ENCODE assay signal across 11 cellular contexts in the genomic region with DNA sequence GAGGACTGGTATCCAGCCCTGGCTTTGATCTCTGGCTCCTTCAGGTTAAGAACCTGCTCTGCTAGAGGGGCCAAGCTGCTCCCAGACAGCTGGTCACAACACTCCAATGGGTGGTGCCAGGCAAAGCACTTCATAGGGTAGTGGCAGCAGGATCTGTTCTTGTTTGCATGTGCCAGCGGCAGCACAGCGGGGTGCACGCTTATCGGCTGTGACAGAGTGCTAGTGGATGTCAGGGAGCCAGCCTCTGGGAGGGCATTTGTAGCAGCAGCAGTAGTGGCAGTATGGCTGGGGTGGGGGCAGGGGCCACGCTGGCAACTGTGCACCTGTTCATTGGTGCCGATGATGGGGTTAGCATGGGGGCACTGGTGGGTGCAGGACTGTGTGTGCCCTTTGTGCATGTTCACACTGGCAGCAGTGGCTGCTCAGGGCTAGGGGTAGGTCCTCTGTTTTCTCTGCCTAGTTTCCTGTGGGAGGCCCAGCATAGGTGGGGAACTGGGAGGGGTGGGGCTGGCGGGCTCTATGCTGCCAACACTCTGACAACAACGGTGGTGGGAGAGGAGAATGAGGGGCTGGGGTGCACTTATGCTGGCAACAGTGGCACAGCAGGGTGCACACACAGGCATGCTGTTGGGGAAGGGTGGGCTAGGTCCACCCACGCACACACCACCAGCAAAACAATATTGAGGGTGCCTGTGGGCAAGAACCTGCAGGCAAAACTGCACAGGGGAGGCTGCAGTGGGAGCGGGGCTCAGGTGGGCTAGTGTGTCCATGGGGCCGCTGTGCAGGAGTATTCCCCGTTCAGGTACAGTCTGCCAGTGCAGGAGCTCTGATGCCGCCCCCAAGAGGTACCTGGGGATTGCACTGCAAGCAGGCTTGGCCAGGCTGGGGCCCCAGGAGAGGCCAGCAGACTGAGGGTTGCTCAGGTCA. TPM values are rescaled to one million over a fixed set of nuclear protein-coding genes. Genes with fewer than 3 reads are reported as not detected.
DNase-seq lines count a peak whose midpoint lies in the region; ATAC-seq and TF ChIP-seq lines count a peak whose summit lies in the region.
"Had no signal": no experiment of that assay in that cellular context is flagged by ENCODE, and none has a peak within 500 bp of the region (broad histone marks: within the 10 kb centered on the region; RNA-seq: fewer than 3 reads in every experiment).

No MANE protein-coding gene starts in this region.

- peak; percentile 28 for DNase-seq in activated T-cell treated with anti-CD3 and anti-CD28 coated beads for 1 hour (ENCODE audit: low read depth)
- no peak for DNase-seq in activated T-cell treated with anti-CD3 and anti-CD28 coated beads, Interleukin-2, amount 50 U/mL, for 48 hours
- DNase-seq in NCI-H2081 (lab: John Stamatoyannopoulos, UW), result peak; percentile 14 to 69
- peak; percentile 53 for DNase-seq in spleen
- no peak for DNase-seq in superior temporal gyrus (ENCODE audit: extremely low spot score)
- DNase-seq in SHP77 (lab: John Stamatoyannopoulos, UW), result no peak
- DNase-seq: uterus had no signal

- peaks cover 4 to 96% (median 54%) of the 10 kb centered on the region in 6 donors for H3K36me3 ChIP-seq in spleen
- H3K36me3 ChIP-seq: uterus had no signal

- intact Hi-C loops in spleen (cut with DNase I; ENCODE audit: low total_unique reads), result no loop called here

- no peak for TF ChIP-seq POLR2A in spleen (IDR thresholded peaks at IDR 0.05)

- WGBS in spleen, 5 donors, result 70 to 90% (median 85%) methylated on average over 9 to 13 of the region's 13 CpGs

- no peak overlapping the region for H3K4me3 ChIP-seq in spleen
- H3K4me3 ChIP-seq: uterus had no signal

- H3K27ac ChIP-seq in spleen, result peak overlapping the region in 2 of 8 donors; percentile 46 to 55
- H3K27ac ChIP-seq: uterus had no signal

- H3K36me3 Mint-ChIP-seq in activated naive CD8-positive, alpha-beta T cell, result peaks cover 33% of the 10 kb centered on the region

- H3K4me1 Mint-ChIP-seq in activated naive CD8-positive, alpha-beta T cell (ENCODE audit: low read depth), result peaks cover 71% of the 10 kb centered on the region

- TF ChIP-seq CTCF in spleen (IDR thresholded peaks at IDR 0.05 in 8 of 11, conservative IDR thresholded peaks at IDR 0.05 in 3 of 11), result no peak

- peak overlapping the region; percentile 75 for H3K4me3 Mint-ChIP-seq in activated naive CD8-positive, alpha-beta T cell

- peaks cover 3% of the 10 kb centered on the region for H3K9me3 Mint-ChIP-seq in activated naive CD8-positive, alpha-beta T cell (ENCODE audit: low read depth)

- H3K27me3 Mint-ChIP-seq in activated naive CD8-positive, alpha-beta T cell, result no peaks in the 10 kb centered on the region

- no peak for ATAC-seq in GM18861 (IDR thresholded peaks at IDR 0.05; ENCODE audit: unreplicated experiment)

- H3K27me3 ChIP-seq in spleen (replicated peaks in 1 of 7), result no peaks in the 10 kb centered on the region
- H3K27me3 ChIP-seq: uterus had no signal

- H3K27ac Mint-ChIP-seq in activated naive CD8-positive, alpha-beta T cell, result peak overlapping the region; percentile 86

- peaks cover 0 to 30% (median 6%) of the 10 kb centered on the region in 6 donors for H3K4me1 ChIP-seq in spleen
- H3K4me1 ChIP-seq: uterus had no signal

- peaks cover 6 to 30% (median 27%) of the 10 kb centered on the region in 8 donors for H3K9me3 ChIP-seq in spleen

RNA-seq across cellular contexts. Expression of a gene that starts 19.3 kb away (rescaled TPM):
- total RNA-seq in spleen, result 10 to 100 TPM; 54.1 to 82.8 (median 67.2) TPM
- 10 to 100 TPM; 27.9 to 39.7 (median 34.6) TPM for polyA plus RNA-seq in spleen

RNA-seq across cellular contexts. Expression of a gene that starts 31.8 kb away (rescaled TPM):
- 100 to 1,000 TPM in 1 of 7 donors, 10 to 100 TPM in 6; 45.8 to 105 (median 69.1) TPM for total RNA-seq in spleen
- 10 to 100 TPM; 60.0 to 89.5 (median 79.9) TPM for polyA plus RNA-seq in spleen

RNA-seq across cellular contexts. Expression of a gene that starts 43.7 kb away (rescaled TPM):
- not detected for total RNA-seq in spleen
- polyA plus RNA-seq in spleen, result under 1 TPM in 1 of 3 donors, not detected in 2; 0.49 TPM
- total RNA-seq: epithelial cell of proximal tubule, mucosa of gallbladder, uterus had no signal

Comparison
In these comparisons a context has a peak if more than half of its experiments do, and no peak if none do; other contexts are left out.
1. DNase-seq: peak in activated T-cell treated with anti-CD3 and anti-CD28 coated beads for 1 hour (single experiment), NCI-H2081 (2 of 2) and spleen (single experiment); none in activated T-cell treated with anti-CD3 and anti-CD28 coated beads, Interleukin-2, amount 50 U/mL, for 48 hours (0 of 2), superior temporal gyrus (single experiment) and SHP77 (0 of 2).